Comparison of ENCODE assay signal across 11 cellular contexts in the genomic region with DNA sequence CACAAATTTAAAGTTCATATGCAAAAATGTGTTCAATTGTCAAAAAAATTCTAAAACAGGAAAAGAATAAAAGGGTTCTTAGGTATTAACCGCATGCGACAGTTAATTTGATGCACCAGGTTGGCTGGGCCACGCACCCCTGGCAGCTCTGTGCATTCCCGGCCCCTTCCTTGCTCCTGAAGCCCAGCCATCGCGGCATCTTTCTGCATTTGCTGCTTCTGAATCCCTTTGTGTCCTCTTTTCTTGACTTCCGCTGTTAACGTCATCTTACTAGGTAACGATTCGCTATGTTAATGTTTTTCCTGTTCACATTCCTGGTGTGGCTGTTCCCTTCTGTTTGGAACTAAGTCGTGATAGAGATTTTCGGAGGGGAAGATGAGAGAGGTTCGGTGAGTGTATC. TPM values are rescaled to one million over a fixed set of nuclear protein-coding genes. Genes with fewer than 3 reads are reported as not detected.
DNase-seq lines count a peak whose midpoint lies in the region; ATAC-seq, FAIRE-seq and TF ChIP-seq lines count a peak whose summit lies in the region.
"Had no signal": no experiment of that assay in that cellular context is flagged by ENCODE, and none has a peak within 500 bp of the region (broad histone marks: within the 10 kb centered on the region; RNA-seq: fewer than 3 reads in every experiment).

No MANE protein-coding gene starts in this region.

- H4K20me1 ChIP-seq in HepG2 (ENCODE audit: insufficient read depth, low read length) (no peaks in the 10 kb centered on the region), hepatocyte (ENCODE audit: insufficient read depth, poor library complexity, severe bottlenecking) (no peaks in the 10 kb centered on the region)

- POLR2A ChIA-PET in HepG2 (lab: Yijun Ruan, JAX), result interaction anchor here (0.7 kb wide), 1 partner anchor 9 kb away, joined by 4 read pairs; a partner anchor contains a TSS

- BruUV-seq in HepG2 (replicated peaks; lab: Mats Ljungman, UMichigan), result no TSS peak

- H3K4me3 ChIP-seq in liver (ENCODE audit: low read depth in 1 of 3, low read length in 3 of 3), result no peak overlapping the region
- H3K4me3 ChIP-seq in HepG2 (replicated peaks in 1 of 3; ENCODE audit: insufficient read depth in 1 of 3, low read depth in 2 of 3, low read length in 3 of 3), result no peak overlapping the region
- H3K4me3 ChIP-seq in hepatocyte, result no peak overlapping the region
- H3K4me3 ChIP-seq: pancreas had no signal

- TF ChIP-seq EP300 in HepG2 (IDR thresholded peaks at IDR 0.05; ENCODE audit: low read depth in 2 of 2, low read length in 2 of 2) (no peak), HepG2 (CRISPR knock-in tag; IDR thresholded peaks at IDR 0.05; ENCODE audit: borderline replicate concordance) (no peak)

- CTCF ChIA-PET in HepG2 (lab: Yijun Ruan, JAX; ENCODE audit: low intra/inter-chr PET ratio, low total read pairs), result no interaction called here

- WGBS in liver, result 95% methylated on average over 13 of the region's 13 CpGs
- WGBS in HepG2 (ENCODE audit: low lambda C conversion rate), result 84% methylated on average over 13 of the region's 13 CpGs
- 93% methylated on average over 13 of the region's 13 CpGs for WGBS in hepatocyte (ENCODE audit: low lambda C conversion rate, missing lambda C conversion rate)

- no peaks in the 10 kb centered on the region for H3K36me3 ChIP-seq in liver (ENCODE audit: control insufficient read depth in 4 of 4, insufficient read depth in 3 of 4, low read depth in 1 of 4, low read length in 3 of 4)
- no peaks in the 10 kb centered on the region for H3K36me3 ChIP-seq in HepG2 (replicated peaks in 1 of 2; ENCODE audit: control insufficient read depth in 1 of 2, insufficient read depth in 2 of 2, low read length in 2 of 2)
- H3K36me3 ChIP-seq in hepatocyte (replicated peaks; ENCODE audit: insufficient read depth, low read depth), result no peaks in the 10 kb centered on the region
- H3K36me3 ChIP-seq: pancreas had no signal

- intact Hi-C loops in HepG2 (cut with micrococcal nuclease; ENCODE audit: unreplicated experiment), result no loop called here

- H3K79me2 ChIP-seq in HepG2 (ENCODE audit: insufficient read depth, low read length) (no peaks in the 10 kb centered on the region), hepatocyte (no peaks in the 10 kb centered on the region)

- no peaks in the 10 kb centered on the region for H3K9me2 ChIP-seq in hepatocyte (replicated peaks; ENCODE audit: insufficient read depth)

- H2AFZ ChIP-seq in HepG2 (ENCODE audit: low read length) (no peak overlapping the region), hepatocyte (no peak overlapping the region)

- H3K4me1 ChIP-seq in liver (ENCODE audit: control insufficient read depth in 4 of 4, insufficient read depth in 4 of 4, low read length in 3 of 4) (peaks cover 0 to 14% (median 7%) of the 10 kb centered on the region in 4 donors), HepG2 (ENCODE audit: insufficient read depth, low read length) (peaks cover 49% of the 10 kb centered on the region), hepatocyte (ENCODE audit: insufficient read depth) (peaks cover 12% of the 10 kb centered on the region)

- no peak for TF ChIP-seq POLR2A in HepG2 (IDR thresholded peaks at IDR 0.05; ENCODE audit: insufficient read depth in 1 of 2, low read depth in 2 of 2, low read length in 2 of 2)

- H3K27ac ChIP-seq in liver (ENCODE audit: low read depth in 1 of 2, low read length in 2 of 2) (peak overlapping the region; percentile 87 to 100), HepG2 (ENCODE audit: extremely low read length, insufficient read depth, low read length) (no peak overlapping the region), hepatocyte (peak overlapping the region; percentile 91)

- DNase-seq in HepG2 (ENCODE audit: low spot score) (no peak), hepatocyte (ENCODE audit: low spot score) (no peak), activated gamma-delta T cell treated with Interleukin-2 at 50 U/mL for 16 hours (no peak), LoVo (ENCODE audit: low spot score) (no peak)
- DNase-seq: COR-L47, NCI-H1048, pancreas had no signal

- ATAC-seq in HepG2 (no peak), GM21786 (IDR thresholded peaks at IDR 0.05; ENCODE audit: unreplicated experiment) (no peak)

- TF ChIP-seq RAD21 in liver (IDR thresholded peaks at IDR 0.05), result no peak
- no peak for TF ChIP-seq RAD21 in HepG2 (CRISPR knock-in tag; IDR thresholded peaks at IDR 0.05)

- no peak for TF ChIP-seq CTCF in liver (IDR thresholded peaks at IDR 0.05; ENCODE audit: low read depth, low read length, missing input control)
- TF ChIP-seq CTCF in HepG2 (CRISPR knock-in tag; IDR thresholded peaks at IDR 0.05), result no peak
- no peak for TF ChIP-seq CTCF in hepatocyte (IDR thresholded peaks at IDR 0.05; ENCODE audit: poor library complexity)

- H3K27me3 ChIP-seq in liver (ENCODE audit: control insufficient read depth in 4 of 4, insufficient read depth in 4 of 4, low read length in 3 of 4), result no peaks in the 10 kb centered on the region
- H3K27me3 ChIP-seq in HepG2 (ENCODE audit: control insufficient read depth in 1 of 2, insufficient read depth in 2 of 2, low read length in 2 of 2), result peaks cover 0 to 6% of the 10 kb centered on the region in 2 experiments; a peak in 1 of 5 replicates
- no peaks in the 10 kb centered on the region for H3K27me3 ChIP-seq in hepatocyte

- H3K9me3 ChIP-seq in liver (ENCODE audit: control insufficient read depth in 4 of 4, low read length in 3 of 4), result no peaks in the 10 kb centered on the region
- H3K9me3 ChIP-seq in HepG2 (ENCODE audit: low read length), result no peaks in the 10 kb centered on the region
- H3K9me3 ChIP-seq in hepatocyte (ENCODE audit: low read depth), result no peaks in the 10 kb centered on the region
- H3K9me3 ChIP-seq: pancreas had no signal

- no peak for FAIRE-seq in HepG2 (lab: Jason Lieb, UNC)
- FAIRE-seq: pancreas had no signal

- no peak overlapping the region for H3K9ac ChIP-seq in liver (ENCODE audit: low read depth in 1 of 2, low read length in 2 of 2)
- no peak overlapping the region for H3K9ac ChIP-seq in HepG2 (ENCODE audit: insufficient read depth, low read depth, low read length)

- in situ Hi-C loops in HepG2 (cut with HindIII; ENCODE audit: extremely low pct_ligation_motif_present, low pct_unique_long_range_greater_than_20kb), result no loop called here

- no peak overlapping the region for H3K4me2 ChIP-seq in HepG2 (ENCODE audit: low read depth, low read length)
- H3K4me2 ChIP-seq in hepatocyte, result no peak overlapping the region

RNA-seq across cellular contexts. Expression of a gene that starts 7.9 kb away (rescaled TPM):
- under 1 TPM in 1 of 2 donors, not detected in 1; 0.08 TPM for total RNA-seq in liver
- under 1 TPM; 0.08 to 0.16 TPM for polyA plus RNA-seq in liver
- total RNA-seq in HepG2 (2016; rRNA removed; fragmentation: Illumina TruSeq; extraction: Trizol), result not detected in 2 replicates
- not detected in 2 replicates for total RNA-seq in HepG2 (2016; cell fraction: cytosol; rRNA removed; fragmentation: Illumina TruSeq; extraction: Trizol; ENCODE audit: low read depth)
- total RNA-seq in HepG2 (2016; cell fraction: insoluble cytoplasmic fraction; rRNA removed; fragmentation: Illumina TruSeq; extraction: Trizol), result not detected in 2 replicates
- not detected in 2 replicates for total RNA-seq in HepG2 (2016; cell fraction: membrane; rRNA removed; fragmentation: Illumina TruSeq; extraction: Trizol)
- not detected in 2 replicates for total RNA-seq in HepG2 (2016; cell fraction: nucleus; rRNA removed; fragmentation: Illumina TruSeq; extraction: Trizol)
- polyA plus RNA-seq in HepG2 (2011; rRNA removed), result 0.11 and 0.17 TPM in 2 replicates
- polyA plus RNA-seq in HepG2 (2011; cell fraction: cytosol; rRNA removed), result 0.09 TPM in 2 replicates
- 0.68 and 0.81 TPM in 2 replicates for polyA plus RNA-seq in HepG2 (2011; cell fraction: nucleus; rRNA removed)
- 0.12 and 0.47 TPM in 2 replicates for polyA plus RNA-seq in HepG2 (2012)
- polyA plus RNA-seq in HepG2 (2016; cell fraction: cytosol; fragmentation: Illumina TruSeq; extraction: Trizol; ENCODE audit: low read depth), result 0.03 TPM in 1 of 2 replicates, not detected in the other
- polyA plus RNA-seq in HepG2 (2016; cell fraction: insoluble cytoplasmic fraction; fragmentation: Illumina TruSeq; extraction: Trizol; ENCODE audit: low read depth), result not detected in 2 replicates
- not detected in 2 replicates for polyA plus RNA-seq in HepG2 (2016; cell fraction: membrane; fragmentation: Illumina TruSeq; extraction: Trizol; ENCODE audit: low read depth)
- 0.09 TPM in 1 of 2 replicates, not detected in the other for polyA plus RNA-seq in HepG2 (2016; cell fraction: nucleus; fragmentation: Illumina TruSeq; extraction: Trizol; ENCODE audit: insufficient read depth, low read depth)
- 0.24 and 1.1 TPM in 2 replicates for polyA minus RNA-seq in HepG2 (2011; rRNA and poly(A)+ RNA removed; ENCODE audit: low replicate concordance)
- polyA minus RNA-seq in HepG2 (2011; cell fraction: cytosol; rRNA and poly(A)+ RNA removed), result 0.26 and 0.49 TPM in 2 replicates
- 0.13 and 0.50 TPM in 2 replicates for polyA minus RNA-seq in HepG2 (2011; cell fraction: nucleus; rRNA and poly(A)+ RNA removed)
- total RNA-seq in hepatocyte, result 0.92 and 1.7 TPM in 2 replicates
- 0.75 and 1.4 TPM in 2 replicates for polyA plus RNA-seq in hepatocyte
- total RNA-seq: fibroblast of villous mesenchyme, RPMI7951 had no signal

RNA-seq across cellular contexts. Expression of a gene that starts 8.0 kb away (rescaled TPM):
- total RNA-seq in liver (100 to 1,000 TPM in 1 of 2 donors, 10 to 100 TPM in 1; 41.2 to 109 TPM), HepG2 (2016; rRNA removed; fragmentation: Illumina TruSeq; extraction: Trizol) (2.3 and 3.9 TPM in 2 replicates), hepatocyte (36.6 and 46.4 TPM in 2 replicates)
- polyA plus RNA-seq in liver (10 to 100 TPM; 34.0 to 89.8 TPM), HepG2 (2011; rRNA removed) (4.3 and 7.5 TPM in 2 replicates), hepatocyte (85.7 and 105 TPM in 2 replicates)
- 1.0 and 1.1 TPM in 2 replicates for total RNA-seq in HepG2 (2016; cell fraction: cytosol; rRNA removed; fragmentation: Illumina TruSeq; extraction: Trizol; ENCODE audit: low read depth)
- 2.2 and 3.5 TPM in 2 replicates for total RNA-seq in HepG2 (2016; cell fraction: insoluble cytoplasmic fraction; rRNA removed; fragmentation: Illumina TruSeq; extraction: Trizol)
- 1.8 TPM in 2 replicates for total RNA-seq in HepG2 (2016; cell fraction: membrane; rRNA removed; fragmentation: Illumina TruSeq; extraction: Trizol)
- 1.9 and 3.1 TPM in 2 replicates for total RNA-seq in HepG2 (2016; cell fraction: nucleus; rRNA removed; fragmentation: Illumina TruSeq; extraction: Trizol)
- 4.9 and 6.1 TPM in 2 replicates for polyA plus RNA-seq in HepG2 (2011; cell fraction: cytosol; rRNA removed)
- 37.1 and 45.0 TPM in 2 replicates for polyA plus RNA-seq in HepG2 (2011; cell fraction: nucleus; rRNA removed)
- polyA plus RNA-seq in HepG2 (2012), result 3.0 and 4.0 TPM in 2 replicates
- 1.3 and 1.4 TPM in 2 replicates for polyA plus RNA-seq in HepG2 (2016; cell fraction: cytosol; fragmentation: Illumina TruSeq; extraction: Trizol; ENCODE audit: low read depth)
- 2.9 and 3.2 TPM in 2 replicates for polyA plus RNA-seq in HepG2 (2016; cell fraction: insoluble cytoplasmic fraction; fragmentation: Illumina TruSeq; extraction: Trizol; ENCODE audit: low read depth)
- polyA plus RNA-seq in HepG2 (2016; cell fraction: membrane; fragmentation: Illumina TruSeq; extraction: Trizol; ENCODE audit: low read depth), result 0.84 and 0.96 TPM in 2 replicates
- polyA plus RNA-seq in HepG2 (2016; cell fraction: nucleus; fragmentation: Illumina TruSeq; extraction: Trizol; ENCODE audit: insufficient read depth, low read depth), result 3.0 and 4.9 TPM in 2 replicates
- polyA minus RNA-seq in HepG2 (2011; rRNA and poly(A)+ RNA removed; ENCODE audit: low replicate concordance), result 1.9 and 3.4 TPM in 2 replicates
- polyA minus RNA-seq in HepG2 (2011; cell fraction: cytosol; rRNA and poly(A)+ RNA removed), result 2.0 and 2.6 TPM in 2 replicates
- 3.6 and 4.0 TPM in 2 replicates for polyA minus RNA-seq in HepG2 (2011; cell fraction: nucleus; rRNA and poly(A)+ RNA removed)

RNA-seq across cellular contexts. Expression of a gene that starts 12.4 kb away (rescaled TPM):
- total RNA-seq in liver (1 to 10 TPM; 1.4 to 1.7 TPM), HepG2 (2016; rRNA removed; fragmentation: Illumina TruSeq; extraction: Trizol) (2.1 and 3.7 TPM in 2 replicates), hepatocyte (2.0 and 4.1 TPM in 2 replicates)
- polyA plus RNA-seq in liver (1 to 10 TPM; 1.9 to 2.9 TPM), HepG2 (2011; rRNA removed) (0.32 and 0.85 TPM in 2 replicates), hepatocyte (9.7 and 11.2 TPM in 2 replicates)
- 2.3 and 3.6 TPM in 2 replicates for total RNA-seq in HepG2 (2016; cell fraction: cytosol; rRNA removed; fragmentation: Illumina TruSeq; extraction: Trizol; ENCODE audit: low read depth)
- total RNA-seq in HepG2 (2016; cell fraction: insoluble cytoplasmic fraction; rRNA removed; fragmentation: Illumina TruSeq; extraction: Trizol), result 1.5 and 1.8 TPM in 2 replicates
- 2.2 and 2.9 TPM in 2 replicates for total RNA-seq in HepG2 (2016; cell fraction: membrane; rRNA removed; fragmentation: Illumina TruSeq; extraction: Trizol)
- total RNA-seq in HepG2 (2016; cell fraction: nucleus; rRNA removed; fragmentation: Illumina TruSeq; extraction: Trizol), result not detected in 2 replicates
- polyA plus RNA-seq in HepG2 (2011; cell fraction: cytosol; rRNA removed), result 1.9 and 4.5 TPM in 2 replicates
- 2.8 TPM in 2 replicates for polyA plus RNA-seq in HepG2 (2011; cell fraction: nucleus; rRNA removed)
- polyA plus RNA-seq in HepG2 (2012), result 1.1 TPM in 1 of 2 replicates, not detected in the other
- polyA plus RNA-seq in HepG2 (2016; cell fraction: cytosol; fragmentation: Illumina TruSeq; extraction: Trizol; ENCODE audit: low read depth), result 4.0 and 4.2 TPM in 2 replicates
- polyA plus RNA-seq in HepG2 (2016; cell fraction: insoluble cytoplasmic fraction; fragmentation: Illumina TruSeq; extraction: Trizol; ENCODE audit: low read depth), result 1.6 and 2.3 TPM in 2 replicates
- polyA plus RNA-seq in HepG2 (2016; cell fraction: membrane; fragmentation: Illumina TruSeq; extraction: Trizol; ENCODE audit: low read depth), result 2.3 and 2.8 TPM in 2 replicates
- polyA plus RNA-seq in HepG2 (2016; cell fraction: nucleus; fragmentation: Illumina TruSeq; extraction: Trizol; ENCODE audit: insufficient read depth, low read depth), result 2.8 and 3.5 TPM in 2 replicates
- polyA minus RNA-seq in HepG2 (2011; rRNA and poly(A)+ RNA removed; ENCODE audit: low replicate concordance), result 0.40 and 2.2 TPM in 2 replicates
- polyA minus RNA-seq in HepG2 (2011; cell fraction: cytosol; rRNA and poly(A)+ RNA removed), result 0.97 and 1.8 TPM in 2 replicates
- polyA minus RNA-seq in HepG2 (2011; cell fraction: nucleus; rRNA and poly(A)+ RNA removed), result 1.4 TPM in 1 of 2 replicates, not detected in the other

RNA-seq across cellular contexts. Expression of a gene that starts 25.0 kb away (rescaled TPM):
- 1 to 10 TPM in 1 of 2 donors, not detected in 1; 2.2 TPM for total RNA-seq in liver
- polyA plus RNA-seq in liver, result under 1 TPM in 1 of 2 donors, not detected in 1; 0.45 TPM
- total RNA-seq in HepG2 (2016; rRNA removed; fragmentation: Illumina TruSeq; extraction: Trizol), result not detected in 2 replicates
- total RNA-seq in HepG2 (2016; cell fraction: cytosol; rRNA removed; fragmentation: Illumina TruSeq; extraction: Trizol; ENCODE audit: low read depth), result not detected in 2 replicates
- not detected in 2 replicates for total RNA-seq in HepG2 (2016; cell fraction: insoluble cytoplasmic fraction; rRNA removed; fragmentation: Illumina TruSeq; extraction: Trizol)
- total RNA-seq in HepG2 (2016; cell fraction: membrane; rRNA removed; fragmentation: Illumina TruSeq; extraction: Trizol), result not detected in 2 replicates
- total RNA-seq in HepG2 (2016; cell fraction: nucleus; rRNA removed; fragmentation: Illumina TruSeq; extraction: Trizol), result not detected in 2 replicates
- 0.29 TPM in 1 of 2 replicates, not detected in the other for polyA plus RNA-seq in HepG2 (2011; rRNA removed)
- polyA plus RNA-seq in HepG2 (2011; cell fraction: cytosol; rRNA removed), result 0.27 TPM in 1 of 2 replicates, not detected in the other
- not detected in 2 replicates for polyA plus RNA-seq in HepG2 (2011; cell fraction: nucleus; rRNA removed)
- polyA plus RNA-seq in HepG2 (2012), result not detected in 2 replicates
- not detected in 2 replicates for polyA plus RNA-seq in HepG2 (2016; cell fraction: cytosol; fragmentation: Illumina TruSeq; extraction: Trizol; ENCODE audit: low read depth)
- not detected in 2 replicates for polyA plus RNA-seq in HepG2 (2016; cell fraction: insoluble cytoplasmic fraction; fragmentation: Illumina TruSeq; extraction: Trizol; ENCODE audit: low read depth)
- polyA plus RNA-seq in HepG2 (2016; cell fraction: membrane; fragmentation: Illumina TruSeq; extraction: Trizol; ENCODE audit: low read depth), result not detected in 2 replicates
- polyA plus RNA-seq in HepG2 (2016; cell fraction: nucleus; fragmentation: Illumina TruSeq; extraction: Trizol; ENCODE audit: insufficient read depth, low read depth), result not detected in 2 replicates
- polyA minus RNA-seq in HepG2 (2011; rRNA and poly(A)+ RNA removed; ENCODE audit: low replicate concordance), result not detected in 2 replicates
- polyA minus RNA-seq in HepG2 (2011; cell fraction: cytosol; rRNA and poly(A)+ RNA removed), result not detected in 2 replicates
- polyA minus RNA-seq in HepG2 (2011; cell fraction: nucleus; rRNA and poly(A)+ RNA removed), result not detected in 2 replicates
- total RNA-seq in hepatocyte, result not detected in 2 replicates
- polyA plus RNA-seq in hepatocyte, result 1.4 and 1.5 TPM in 2 replicates
- total RNA-seq: fibroblast of villous mesenchyme, RPMI7951 had no signal

RNA-seq across cellular contexts. Expression of a gene that starts 29.7 kb away (rescaled TPM):
- 10 to 100 TPM; 15.2 to 30.8 TPM for total RNA-seq in liver
- polyA plus RNA-seq in liver, result 10 to 100 TPM; 12.0 to 12.5 TPM
- total RNA-seq in HepG2 (2016; rRNA removed; fragmentation: Illumina TruSeq; extraction: Trizol), result 44.1 and 64.4 TPM in 2 replicates
- total RNA-seq in HepG2 (2016; cell fraction: cytosol; rRNA removed; fragmentation: Illumina TruSeq; extraction: Trizol; ENCODE audit: low read depth), result 21.9 and 25.9 TPM in 2 replicates
- 38.6 and 60.9 TPM in 2 replicates for total RNA-seq in HepG2 (2016; cell fraction: insoluble cytoplasmic fraction; rRNA removed; fragmentation: Illumina TruSeq; extraction: Trizol)
- total RNA-seq in HepG2 (2016; cell fraction: membrane; rRNA removed; fragmentation: Illumina TruSeq; extraction: Trizol), result 36.3 and 40.8 TPM in 2 replicates
- total RNA-seq in HepG2 (2016; cell fraction: nucleus; rRNA removed; fragmentation: Illumina TruSeq; extraction: Trizol), result 55.8 and 71.9 TPM in 2 replicates
- 27.6 and 28.1 TPM in 2 replicates for polyA plus RNA-seq in HepG2 (2011; rRNA removed)
- 14.9 and 27.9 TPM in 2 replicates for polyA plus RNA-seq in HepG2 (2011; cell fraction: cytosol; rRNA removed)
- polyA plus RNA-seq in HepG2 (2011; cell fraction: nucleus; rRNA removed), result 133 and 198 TPM in 2 replicates
- 18.5 and 22.1 TPM in 2 replicates for polyA plus RNA-seq in HepG2 (2012)
- polyA plus RNA-seq in HepG2 (2016; cell fraction: cytosol; fragmentation: Illumina TruSeq; extraction: Trizol; ENCODE audit: low read depth), result 19.2 and 20.6 TPM in 2 replicates
- polyA plus RNA-seq in HepG2 (2016; cell fraction: insoluble cytoplasmic fraction; fragmentation: Illumina TruSeq; extraction: Trizol; ENCODE audit: low read depth), result 35.4 and 35.6 TPM in 2 replicates
- 30.3 and 30.4 TPM in 2 replicates for polyA plus RNA-seq in HepG2 (2016; cell fraction: membrane; fragmentation: Illumina TruSeq; extraction: Trizol; ENCODE audit: low read depth)
- 141 and 144 TPM in 2 replicates for polyA plus RNA-seq in HepG2 (2016; cell fraction: nucleus; fragmentation: Illumina TruSeq; extraction: Trizol; ENCODE audit: insufficient read depth, low read depth)
- polyA minus RNA-seq in HepG2 (2011; rRNA and poly(A)+ RNA removed; ENCODE audit: low replicate concordance), result 32.7 and 68.1 TPM in 2 replicates
- 16.6 and 22.2 TPM in 2 replicates for polyA minus RNA-seq in HepG2 (2011; cell fraction: cytosol; rRNA and poly(A)+ RNA removed)
- polyA minus RNA-seq in HepG2 (2011; cell fraction: nucleus; rRNA and poly(A)+ RNA removed), result 13.8 and 21.0 TPM in 2 replicates
- total RNA-seq in hepatocyte, result 24.4 and 25.6 TPM in 2 replicates
- polyA plus RNA-seq in hepatocyte, result 40.6 and 48.0 TPM in 2 replicates
